ENCODE assay signal across 12 cellular contexts in the genomic region with DNA sequence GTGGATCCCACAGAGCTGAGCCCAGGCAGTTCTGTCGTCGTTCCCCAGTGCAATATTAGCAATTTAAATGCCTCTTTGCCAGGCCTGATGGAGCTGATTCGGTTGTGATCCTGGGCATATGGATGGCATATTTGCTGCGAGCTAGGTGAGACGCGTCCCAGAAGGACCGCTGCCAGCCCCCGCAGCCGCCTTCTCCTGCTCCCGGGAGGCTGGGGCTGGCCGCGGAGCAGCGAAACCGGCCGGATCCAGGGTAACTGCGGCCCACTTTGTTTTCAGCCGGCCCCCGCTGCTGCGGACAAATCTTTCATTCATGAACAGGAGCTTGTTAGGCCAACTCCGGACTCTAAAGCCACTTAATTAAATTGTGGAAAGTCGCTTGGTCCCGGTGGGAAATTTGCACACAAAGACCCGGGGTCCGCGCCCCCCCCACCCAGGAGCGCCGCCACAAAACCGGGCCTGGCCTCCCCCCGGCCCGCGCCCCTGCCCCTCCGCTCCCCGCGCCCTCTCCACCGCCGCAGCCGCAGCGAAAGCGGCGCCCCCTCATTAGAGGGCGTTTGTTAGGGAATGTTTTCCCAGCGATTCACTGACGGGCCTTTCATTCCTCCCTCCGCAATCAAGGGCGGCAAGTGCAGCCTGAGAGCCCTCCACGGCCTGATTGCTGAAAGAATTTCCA.
A peak's percentile ranks its signal among the peaks of the same experiment; 100 is the strongest.
DNase-seq lines count a peak whose midpoint lies in the region; ATAC-seq, FAIRE-seq and TF ChIP-seq lines count a peak whose summit lies in the region.
"Had no signal": no experiment of that assay in that cellular context is flagged by ENCODE, and none has a peak within 500 bp of the region (broad histone marks: within the 10 kb centered on the region; RNA-seq: fewer than 3 reads in every experiment).

No MANE protein-coding gene starts in this region.

- H3K4me3 Mint-ChIP-seq in progenitor cell of endocrine pancreas (ENCODE audit: low read depth) (peak overlapping the region; percentile 71), Calu3 (ENCODE audit: low read depth, unreplicated experiment) (no peak overlapping the region)

- H3K36me3 ChIP-seq in Peyer's patch: no peaks in the 10 kb centered on the region
- H3K36me3 ChIP-seq: MG63 had no signal

- peak overlapping the region in 3 of 4 donors; percentile 25 to 38 (median 26) for H3K4me3 ChIP-seq in Peyer's patch
- H3K4me3 ChIP-seq in iPS-11a (ENCODE audit: low read depth, low read length): peak overlapping the region; percentile 22
- H3K4me3 ChIP-seq: MG63 had no signal

- H3K27ac Mint-ChIP-seq in progenitor cell of endocrine pancreas: peak overlapping the region; percentile 92
- H3K27ac Mint-ChIP-seq in Calu3 (ENCODE audit: unreplicated experiment): no peak overlapping the region

- DNase-seq in GM12891 (ENCODE audit: insufficient read length, low spot score): no peak
- DNase-seq in Peyer's patch: no peak
- peak; percentile 27 for DNase-seq in progenitor cell of endocrine pancreas (ENCODE audit: low spot score, unreplicated experiment)
- no peak for DNase-seq in RKO (ENCODE audit: low spot score)
- DNase-seq in Calu3: no peak
- no peak for DNase-seq in NCI-H524 (lab: John Stamatoyannopoulos, UW)
- DNase-seq: activated effector memory CD4-positive, alpha-beta T cell treated with anti-CD3 and anti-CD28 coated beads, Interleukin-2, amount 50 U/mL, for 16 hours; DMS79 treated with DMSO at 0.1 percent for 48 hours; MG63 had no signal

- H3K27me3 Mint-ChIP-seq in progenitor cell of endocrine pancreas (peaks cover 29% of the 10 kb centered on the region), Calu3 (ENCODE audit: unreplicated experiment) (peaks cover 97% of the 10 kb centered on the region)

- peak; percentile 26 for FAIRE-seq in GM12891 (lab: Jason Lieb, UNC)
- FAIRE-seq: TTC549 had no signal

- H3K9me3 Mint-ChIP-seq in progenitor cell of endocrine pancreas (ENCODE audit: low read depth): peaks cover 6% of the 10 kb centered on the region
- no peaks in the 10 kb centered on the region for H3K9me3 Mint-ChIP-seq in Calu3 (ENCODE audit: low read depth, unreplicated experiment)

- TF ChIP-seq CTCF in Peyer's patch (IDR thresholded peaks at IDR 0.05): no peak
- TF ChIP-seq CTCF in progenitor cell of endocrine pancreas (IDR thresholded peaks at IDR 0.05; ENCODE audit: unreplicated experiment): no peak
- TF ChIP-seq CTCF in Calu3 (IDR thresholded peaks at IDR 0.05; ENCODE audit: unreplicated experiment): no peak

- peaks cover 0 to 6% of the 10 kb centered on the region in 2 donors for H3K27me3 ChIP-seq in Peyer's patch

- intact Hi-C loops in Calu3 (cut with micrococcal nuclease; ENCODE audit: unreplicated experiment): no loop called here

- H3K36me3 Mint-ChIP-seq in progenitor cell of endocrine pancreas (ENCODE audit: insufficient read depth) (peaks cover 1% of the 10 kb centered on the region), Calu3 (ENCODE audit: insufficient read depth, unreplicated experiment) (no peaks in the 10 kb centered on the region)

- peak overlapping the region in 3 of 4 donors; percentile 8 to 91 (median 87) for H3K27ac ChIP-seq in Peyer's patch

- CTCF ChIA-PET in Calu3 (lab: Charles Lee): no interaction called here

- peaks cover 0 to 8% (median 4%) of the 10 kb centered on the region in 4 donors for H3K4me1 ChIP-seq in Peyer's patch

- no TSS peak for BruUV-seq in Calu3 (replicated peaks; lab: Mats Ljungman, UMichigan)

- H3K9me3 ChIP-seq in Peyer's patch: no peaks in the 10 kb centered on the region
- H3K9me3 ChIP-seq: MG63 had no signal

- ATAC-seq in HG02884 (IDR thresholded peaks at IDR 0.05; ENCODE audit: unreplicated experiment): no peak

- TF ChIP-seq POLR2A in GM12891 (IDR thresholded peaks at IDR 0.05; ENCODE audit: low read depth, low read length) (no peak), Peyer's patch (IDR thresholded peaks at IDR 0.05) (no peak)

- H3K4me1 Mint-ChIP-seq in progenitor cell of endocrine pancreas (ENCODE audit: low read depth) (peaks cover 21% of the 10 kb centered on the region), Calu3 (ENCODE audit: low read depth, unreplicated experiment) (no peaks in the 10 kb centered on the region)

TF ChIP-seq in GM12891, 5 proteins besides CTCF, POLR2A, EP300 and RAD21:
- TF ChIP-seq POU2F2 (IDR thresholded peaks at IDR 0.05; ENCODE audit: low read depth, low read length) (no peak), PAX5 (IDR thresholded peaks at IDR 0.05; ENCODE audit: insufficient read depth, low read length, severe bottlenecking) (no peak), TAF1 (IDR thresholded peaks at IDR 0.05; ENCODE audit: low read depth, low read length) (0 out of 2 replicates have a peak, but pooled peaks have one; percentile 1), SPI1 (IDR thresholded peaks at IDR 0.05; ENCODE audit: low read depth, low read length) (no peak), POLR2AphosphoS5 (IDR thresholded peaks at IDR 0.05; ENCODE audit: low read depth, low read length) (no peak)
TF ChIP-seq in GM12891: peak in this region for 1.
